In the genomic region with DNA sequence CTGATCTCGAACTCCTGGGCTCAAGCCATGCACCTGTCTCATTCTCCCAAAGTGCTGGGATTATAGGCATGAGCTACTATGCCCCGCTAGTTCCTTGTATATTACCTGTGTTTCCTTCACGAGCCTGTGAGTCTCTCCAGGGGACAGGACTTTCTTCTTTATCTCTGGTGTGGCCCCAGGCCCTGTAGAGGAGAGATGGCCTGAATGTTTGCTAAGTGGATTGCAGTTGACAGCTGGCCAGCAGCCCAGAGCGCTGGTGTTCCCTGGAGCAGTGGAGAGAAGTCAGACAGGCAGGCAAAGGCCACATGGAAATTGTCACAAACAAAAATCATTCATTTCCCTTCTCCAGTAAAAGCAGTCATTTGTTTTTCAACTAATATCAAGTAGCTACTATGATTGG, we compare ENCODE assay signal across 11 cellular contexts. TPM values are rescaled to one million over a fixed set of nuclear protein-coding genes. Genes with fewer than 3 reads are reported as not detected.
A peak's percentile ranks its signal among the peaks of the same experiment; 100 is the strongest.
DNase-seq lines count a peak whose midpoint lies in the region; ATAC-seq, FAIRE-seq and TF ChIP-seq lines count a peak whose summit lies in the region.
"Had no signal": no experiment of that assay in that cellular context is flagged by ENCODE, and none has a peak within 500 bp of the region (broad histone marks: within the 10 kb centered on the region; RNA-seq: fewer than 3 reads in every experiment).

No MANE protein-coding gene starts in this region.

- H3K4me1 Mint-ChIP-seq in activated naive CD8-positive, alpha-beta T cell (ENCODE audit: low read depth): peaks cover 27% of the 10 kb centered on the region
- peaks cover 22% of the 10 kb centered on the region for H3K4me1 Mint-ChIP-seq in activated naive CD8-positive, alpha-beta T cell treated with anti-CD3 and anti-CD28 coated beads, Interleukin-2, amount 50 U/mL, for 24 hours
- H3K4me1 Mint-ChIP-seq in WTC11: peaks cover 19% of the 10 kb centered on the region
- H3K4me1 Mint-ChIP-seq in type B pancreatic cell (ENCODE audit: unreplicated experiment): peaks cover 11% of the 10 kb centered on the region
- H3K4me1 Mint-ChIP-seq in nephron progenitor cell: peaks cover 31% of the 10 kb centered on the region

- no peak for ATAC-seq in activated naive CD8-positive, alpha-beta T cell treated with anti-CD3 and anti-CD28 coated beads, Interleukin-2, amount 50 U/mL, for 24 hours
- no peak for ATAC-seq in WTC11
- peak; percentile 86 for ATAC-seq in HepG2

- peaks cover 2 to 32% of the 10 kb centered on the region in 2 experiments; a peak in 4 of 5 replicates for H3K36me3 ChIP-seq in HepG2 (replicated peaks in 1 of 2; ENCODE audit: control insufficient read depth in 1 of 2, insufficient read depth in 2 of 2, low read length in 2 of 2)

- no TSS peak for BruUV-seq in HepG2 (replicated peaks; lab: Mats Ljungman, UMichigan)

- no peak overlapping the region for H3K4me3 Mint-ChIP-seq in activated naive CD8-positive, alpha-beta T cell
- no peak overlapping the region for H3K4me3 Mint-ChIP-seq in activated naive CD8-positive, alpha-beta T cell treated with anti-CD3 and anti-CD28 coated beads, Interleukin-2, amount 50 U/mL, for 24 hours
- H3K4me3 Mint-ChIP-seq in WTC11 (no peak overlapping the region), type B pancreatic cell (no peak overlapping the region), nephron progenitor cell (no peak overlapping the region)
- H3K4me3 Mint-ChIP-seq: memory B cell had no signal

- H3K4me1 ChIP-seq in HepG2 (ENCODE audit: insufficient read depth, low read length): peaks cover 8% of the 10 kb centered on the region

- H3K9me3 ChIP-seq in HepG2 (ENCODE audit: low read length): no peaks in the 10 kb centered on the region

- no peak overlapping the region for H3K27ac ChIP-seq in HepG2 (ENCODE audit: extremely low read length, insufficient read depth, low read length)

- no peak for DNase-seq in activated naive CD8-positive, alpha-beta T cell treated with anti-CD3 and anti-CD28 coated beads, Interleukin-2, amount 50 U/mL, for 24 hours
- DNase-seq in WTC11 (ENCODE audit: low spot score) (no peak), HepG2 (ENCODE audit: low spot score) (no peak), type B pancreatic cell (ENCODE audit: extremely low spot score, unreplicated experiment) (no peak), NCI-H2227 (lab: John Stamatoyannopoulos, UW; ENCODE audit: unreplicated experiment) (no peak), nephron progenitor cell (no peak), SW 1271 (lab: John Stamatoyannopoulos, UW) (no peak)
- DNase-seq: DMS 273 treated with DMSO at 0.1 percent for 48 hours, NCI-H1436 had no signal

- peak overlapping the region; percentile 43 for H3K27ac Mint-ChIP-seq in activated naive CD8-positive, alpha-beta T cell
- no peak overlapping the region for H3K27ac Mint-ChIP-seq in activated naive CD8-positive, alpha-beta T cell treated with anti-CD3 and anti-CD28 coated beads, Interleukin-2, amount 50 U/mL, for 24 hours
- H3K27ac Mint-ChIP-seq in WTC11 (0 out of 2 replicates have a peak overlapping the region, but pooled peaks have one; percentile 27), type B pancreatic cell (peak overlapping the region; percentile 29), nephron progenitor cell (no peak overlapping the region)
- H3K27ac Mint-ChIP-seq: memory B cell had no signal

- H3K9ac ChIP-seq in HepG2 (ENCODE audit: insufficient read depth, low read depth, low read length): no peak overlapping the region

- TF ChIP-seq CTCF in WTC11 (IDR thresholded peaks at IDR 0.05): no peak
- TF ChIP-seq CTCF in HepG2 (CRISPR knock-in tag; IDR thresholded peaks at IDR 0.05): no peak
- no peak for TF ChIP-seq CTCF in type B pancreatic cell (conservative IDR thresholded peaks at IDR 0.05)
- no peak for TF ChIP-seq CTCF in nephron progenitor cell (IDR thresholded peaks at IDR 0.05)

- peaks cover 6% of the 10 kb centered on the region; the same call in 1 of the 2 replicates for H4K20me1 ChIP-seq in HepG2 (ENCODE audit: insufficient read depth, low read length)

- WGBS in HepG2 (ENCODE audit: low lambda C conversion rate): 72% methylated on average over 4 of the region's 4 CpGs

- H2AFZ ChIP-seq in HepG2 (ENCODE audit: low read length): no peak overlapping the region

- no peak for TF ChIP-seq POLR2A in HepG2 (IDR thresholded peaks at IDR 0.05; ENCODE audit: insufficient read depth in 1 of 2, low read depth in 2 of 2, low read length in 2 of 2)

- peaks cover 20% of the 10 kb centered on the region for H3K36me3 Mint-ChIP-seq in activated naive CD8-positive, alpha-beta T cell
- peaks cover 24% of the 10 kb centered on the region for H3K36me3 Mint-ChIP-seq in activated naive CD8-positive, alpha-beta T cell treated with anti-CD3 and anti-CD28 coated beads, Interleukin-2, amount 50 U/mL, for 24 hours (ENCODE audit: low read depth)
- H3K36me3 Mint-ChIP-seq in WTC11 (peaks cover 50% of the 10 kb centered on the region), type B pancreatic cell (peaks cover 56% of the 10 kb centered on the region), nephron progenitor cell (ENCODE audit: low read depth) (peaks cover 85% of the 10 kb centered on the region)

- CTCF ChIA-PET in WTC11 (lab: Charles Lee) (interaction anchor here (1.1 kb wide), 1 partner anchor 15 kb away, joined by 3 read pairs; no protein-coding TSS in a partner anchor), HepG2 (lab: Yijun Ruan, JAX; ENCODE audit: low intra/inter-chr PET ratio, low total read pairs) (no interaction called here)

- no peak for FAIRE-seq in HepG2 (lab: Jason Lieb, UNC)

- H3K27me3 Mint-ChIP-seq in activated naive CD8-positive, alpha-beta T cell: no peaks in the 10 kb centered on the region
- H3K27me3 Mint-ChIP-seq in activated naive CD8-positive, alpha-beta T cell treated with anti-CD3 and anti-CD28 coated beads, Interleukin-2, amount 50 U/mL, for 24 hours: no peaks in the 10 kb centered on the region
- H3K27me3 Mint-ChIP-seq in WTC11 (ENCODE audit: low read depth) (no peaks in the 10 kb centered on the region), type B pancreatic cell (no peaks in the 10 kb centered on the region), nephron progenitor cell (ENCODE audit: low read depth, poor library complexity) (no peaks in the 10 kb centered on the region)
- H3K27me3 Mint-ChIP-seq: memory B cell had no signal

- no peaks in the 10 kb centered on the region for H3K9me3 Mint-ChIP-seq in activated naive CD8-positive, alpha-beta T cell (ENCODE audit: low read depth)
- H3K9me3 Mint-ChIP-seq in activated naive CD8-positive, alpha-beta T cell treated with anti-CD3 and anti-CD28 coated beads, Interleukin-2, amount 50 U/mL, for 24 hours: no peaks in the 10 kb centered on the region
- H3K9me3 Mint-ChIP-seq in WTC11 (peaks cover 13% of the 10 kb centered on the region), type B pancreatic cell (no peaks in the 10 kb centered on the region), nephron progenitor cell (peaks cover 14% of the 10 kb centered on the region)
- H3K9me3 Mint-ChIP-seq: memory B cell had no signal

- no peak for TF ChIP-seq EP300 in HepG2 (IDR thresholded peaks at IDR 0.05; ENCODE audit: low read depth in 2 of 2, low read length in 2 of 2)
- no peak for TF ChIP-seq EP300 in HepG2 (CRISPR knock-in tag; IDR thresholded peaks at IDR 0.05; ENCODE audit: borderline replicate concordance)

- no peak overlapping the region for H3K4me3 ChIP-seq in HepG2 (replicated peaks in 1 of 3; ENCODE audit: insufficient read depth in 1 of 3, low read depth in 2 of 3, low read length in 3 of 3)

- H3K79me2 ChIP-seq in HepG2 (ENCODE audit: insufficient read depth, low read length): no peaks in the 10 kb centered on the region

- H3K27me3 ChIP-seq in HepG2 (ENCODE audit: control insufficient read depth in 1 of 2, insufficient read depth in 2 of 2, low read length in 2 of 2): no peaks in the 10 kb centered on the region

- in situ Hi-C loops in HepG2 (cut with HindIII; ENCODE audit: extremely low pct_ligation_motif_present, low pct_unique_long_range_greater_than_20kb): no loop called here

- TF ChIP-seq RAD21 in HepG2 (CRISPR knock-in tag; IDR thresholded peaks at IDR 0.05): no peak

- intact Hi-C loops in HepG2 (cut with micrococcal nuclease; ENCODE audit: unreplicated experiment): no loop called here

- POLR2A ChIA-PET in WTC11 (lab: Charles Lee): no interaction called here
- POLR2A ChIA-PET in HepG2 (lab: Yijun Ruan, JAX): interaction anchor here (1.1 kb wide), 1 partner anchor 17 kb away, joined by 3 read pairs; no protein-coding TSS in a partner anchor

- no peak overlapping the region for H3K4me2 ChIP-seq in HepG2 (ENCODE audit: low read depth, low read length)

TF ChIP-seq in WTC11, 78 proteins besides CTCF, POLR2A, EP300 and RAD21 (continues in another document):
- no peak for TF ChIP-seq ZNF121 (CRISPR knock-in tag; IDR thresholded peaks at IDR 0.05)
- TF ChIP-seq ESRRA (CRISPR knock-in tag; IDR thresholded peaks at IDR 0.05; ENCODE audit: borderline replicate concordance): no peak

TF ChIP-seq in HepG2, 621 proteins besides CTCF, POLR2A, EP300 and RAD21 (continues in another document):
- TF ChIP-seq PCBP2 (optimal IDR thresholded peaks at IDR 0.05; ENCODE audit: low read depth, low read length, poor library complexity, severe bottlenecking) (no peak), RARA (CRISPR knock-in tag; IDR thresholded peaks at IDR 0.05) (no peak)

RNA-seq across cellular contexts. Expression of a gene that starts 17.9 kb away (rescaled TPM):
- total RNA-seq in WTC11 (2021): 12.2 to 14.5 TPM (median 13.9 TPM) in 3 replicates
- 6.6 and 9.7 TPM in 2 replicates for total RNA-seq in HepG2 (2016; rRNA removed; fragmentation: Illumina TruSeq; extraction: Trizol)
- total RNA-seq in HepG2 (2016; cell fraction: cytosol; rRNA removed; fragmentation: Illumina TruSeq; extraction: Trizol; ENCODE audit: low read depth): 7.3 TPM in 2 replicates
- 6.5 and 9.8 TPM in 2 replicates for total RNA-seq in HepG2 (2016; cell fraction: insoluble cytoplasmic fraction; rRNA removed; fragmentation: Illumina TruSeq; extraction: Trizol)
- total RNA-seq in HepG2 (2016; cell fraction: membrane; rRNA removed; fragmentation: Illumina TruSeq; extraction: Trizol): 2.9 and 3.2 TPM in 2 replicates
- total RNA-seq in HepG2 (2016; cell fraction: nucleus; rRNA removed; fragmentation: Illumina TruSeq; extraction: Trizol): 12.8 and 16.9 TPM in 2 replicates
- polyA plus RNA-seq in HepG2 (2011; rRNA removed): 19.4 and 23.4 TPM in 2 replicates
- 8.3 and 10.4 TPM in 2 replicates for polyA plus RNA-seq in HepG2 (2011; cell fraction: cytosol; rRNA removed)
- 25.2 and 33.5 TPM in 2 replicates for polyA plus RNA-seq in HepG2 (2011; cell fraction: nucleus; rRNA removed)
- polyA plus RNA-seq in HepG2 (2012): 11.7 and 14.4 TPM in 2 replicates
- polyA plus RNA-seq in HepG2 (2016; cell fraction: cytosol; fragmentation: Illumina TruSeq; extraction: Trizol; ENCODE audit: low read depth): 0.68 and 1.0 TPM in 2 replicates
- polyA plus RNA-seq in HepG2 (2016; cell fraction: insoluble cytoplasmic fraction; fragmentation: Illumina TruSeq; extraction: Trizol; ENCODE audit: low read depth): 5.6 and 6.7 TPM in 2 replicates
- polyA plus RNA-seq in HepG2 (2016; cell fraction: membrane; fragmentation: Illumina TruSeq; extraction: Trizol; ENCODE audit: low read depth): 1.1 and 1.5 TPM in 2 replicates
- 28.2 and 32.3 TPM in 2 replicates for polyA plus RNA-seq in HepG2 (2016; cell fraction: nucleus; fragmentation: Illumina TruSeq; extraction: Trizol; ENCODE audit: insufficient read depth, low read depth)
- polyA minus RNA-seq in HepG2 (2011; rRNA and poly(A)+ RNA removed; ENCODE audit: low replicate concordance): 10.2 and 31.2 TPM in 2 replicates
- polyA minus RNA-seq in HepG2 (2011; cell fraction: cytosol; rRNA and poly(A)+ RNA removed): 5.0 and 9.9 TPM in 2 replicates
- polyA minus RNA-seq in HepG2 (2011; cell fraction: nucleus; rRNA and poly(A)+ RNA removed): 33.9 and 53.5 TPM in 2 replicates
- 20.1 and 26.8 TPM in 2 replicates for total RNA-seq in type B pancreatic cell (ENCODE audit: low replicate concordance)

Comparison
In these comparisons a context has a peak if more than half of its experiments do, and no peak if none do; other contexts are left out.
1. H3K27ac Mint-ChIP-seq: peak in activated naive CD8-positive, alpha-beta T cell (single experiment), WTC11 (single experiment) and type B pancreatic cell (single experiment); none in activated naive CD8-positive, alpha-beta T cell treated with anti-CD3 and anti-CD28 coated beads, Interleukin-2, amount 50 U/mL, for 24 hours (single experiment) and nephron progenitor cell (single experiment).